In the genomic region with DNA sequence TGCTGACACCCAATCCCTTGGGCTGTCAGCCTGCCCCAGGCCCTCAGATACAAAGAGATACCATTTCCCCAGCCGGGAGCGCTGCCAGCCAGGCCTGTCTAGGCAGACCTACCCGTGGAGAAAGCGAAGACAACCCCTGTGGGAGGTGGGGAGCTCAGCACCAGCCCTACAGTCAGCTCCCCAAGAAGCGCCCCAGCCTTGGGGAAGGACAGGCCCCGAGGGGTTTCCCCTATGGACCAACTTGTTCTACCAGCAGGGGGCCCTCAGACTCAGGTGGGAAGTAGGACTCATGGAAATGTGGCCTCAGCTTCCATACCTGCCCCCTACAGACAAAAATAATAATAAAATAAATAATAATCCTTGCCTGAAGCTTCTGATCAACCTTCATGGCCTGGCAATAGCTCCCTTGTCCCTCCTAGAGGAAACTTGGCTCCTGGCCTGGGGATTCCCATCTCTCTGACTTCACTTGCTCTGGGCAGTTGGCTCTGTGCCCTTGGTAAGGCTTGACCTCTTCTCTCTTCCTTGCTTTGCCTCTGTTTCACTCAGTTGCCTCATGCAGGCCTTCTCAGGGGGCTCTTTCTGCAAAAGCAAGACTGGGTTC, we compare ENCODE assay signal across 8 cellular contexts. TPM values are rescaled to one million over a fixed set of nuclear protein-coding genes. Genes with fewer than 3 reads are reported as not detected.
DNase-seq lines count a peak whose midpoint lies in the region; ATAC-seq and TF ChIP-seq lines count a peak whose summit lies in the region.

No MANE protein-coding gene starts in this region.

- no peaks in the 10 kb centered on the region for H3K9me3 ChIP-seq in body of pancreas

- peaks cover 50 to 58% of the 10 kb centered on the region in 2 donors for H3K4me1 Mint-ChIP-seq in immature natural killer cell

- H3K27ac ChIP-seq in body of pancreas, result peak overlapping the region in 3 of 4 donors; percentile 54 to 73 (median 73)

- intact Hi-C loops in body of pancreas (cut with DNase I), result no loop called here

- no peak for TF ChIP-seq POLR2A in body of pancreas (IDR thresholded peaks at IDR 0.05)

- peaks cover 0 to 7% of the 10 kb centered on the region in 2 donors for H3K36me3 ChIP-seq in body of pancreas (replicated peaks in 1 of 2; ENCODE audit: insufficient read depth in 1 of 2, low read depth in 2 of 2)

- no peak overlapping the region for H3K4me3 ChIP-seq in body of pancreas

- no peaks in the 10 kb centered on the region for H3K27me3 ChIP-seq in body of pancreas

- WGBS in body of pancreas, 2 donors, result 79 to 80% methylated on average over 1 to 6 of the region's 6 CpGs

- peak in 2 of 7 experiments; percentile 8 to 26 for TF ChIP-seq CTCF in body of pancreas (IDR thresholded peaks at IDR 0.05)

- no peaks in the 10 kb centered on the region for H3K36me3 Mint-ChIP-seq in immature natural killer cell

- peaks cover 0 to 7% (median 0%) of the 10 kb centered on the region in 3 donors for H3K27me3 Mint-ChIP-seq in immature natural killer cell (ENCODE audit: low read depth in 3 of 3)

- DNase-seq in EL, result peak; percentile 93
- peak; percentile 83 for DNase-seq in NCI-H2196 treated with DMSO at 0.1 percent for 48 hours (lab: John Stamatoyannopoulos, UW; ENCODE audit: unreplicated experiment)
- peak; percentile 71 to 90 (median 86) for DNase-seq in body of pancreas
- DNase-seq in immature natural killer cell, result no peak
- peak; percentile 52 for DNase-seq in stimulated activated CD8-positive, alpha-beta memory T cell treated with anti-CD3 and anti-CD28 coated beads, Interleukin-4, amount 100 ng/mL, for 48 hours
- no peak for DNase-seq in NCI-H510A (lab: John Stamatoyannopoulos, UW)
- no peak for DNase-seq in activated CD8-positive, alpha-beta memory T cell treated with anti-CD3 and anti-CD28 coated beads for 24 hours

- H3K4me1 ChIP-seq in body of pancreas, result peaks cover 50% of the 10 kb centered on the region

- peak; percentile 56 for ATAC-seq in body of pancreas
- ATAC-seq in GM18511 (IDR thresholded peaks at IDR 0.05; ENCODE audit: unreplicated experiment), result no peak

- H3K27ac Mint-ChIP-seq in immature natural killer cell, result peak overlapping the region in 5 of 6 donors; percentile 74 to 98 (median 94)

- no peak overlapping the region for H3K4me3 Mint-ChIP-seq in immature natural killer cell

- no peaks in the 10 kb centered on the region for H3K9me3 Mint-ChIP-seq in immature natural killer cell

RNA-seq across cellular contexts. Expression of gene SLC35F6, which starts 7.0 kb away (rescaled TPM):
- total RNA-seq in body of pancreas, result 10 to 100 TPM; 17.8 to 21.8 TPM
- polyA plus RNA-seq in immature natural killer cell, result 10 to 100 TPM in 1 of 3 donors, 1 to 10 TPM in 2; 6.6 to 13.7 (median 7.3) TPM

RNA-seq across cellular contexts. Expression of gene CENPA, which starts 14.8 kb away (rescaled TPM):
- not detected for total RNA-seq in body of pancreas
- polyA plus RNA-seq in immature natural killer cell, result under 1 TPM in 2 of 3 donors, not detected in 1; 0.62 to 0.68 TPM

Comparison
In these comparisons a context has a peak if more than half of its experiments do, and no peak if none do; other contexts are left out.
1. DNase-seq: peak in EL (single experiment), NCI-H2196 treated with DMSO at 0.1 percent for 48 hours (single experiment), body of pancreas (4 of 4) and stimulated activated CD8-positive, alpha-beta memory T cell treated with anti-CD3 and anti-CD28 coated beads, Interleukin-4, amount 100 ng/mL, for 48 hours (single experiment); none in immature natural killer cell (0 of 3), NCI-H510A (single experiment) and activated CD8-positive, alpha-beta memory T cell treated with anti-CD3 and anti-CD28 coated beads for 24 hours (single experiment).